Comparison of ENCODE assay signal across 30 cellular contexts in genomic region chr10:67662415-67662814, GRCh38. TPM values are rescaled to one million over a fixed set of nuclear protein-coding genes. Genes with fewer than 3 reads are reported as not detected.
DNase-seq lines count a peak whose midpoint lies in the region; ATAC-seq and TF ChIP-seq lines count a peak whose summit lies in the region.
"Had no signal": no experiment of that assay in that cellular context is flagged by ENCODE, and none has a peak within 500 bp of the region (broad histone marks: within the 10 kb centered on the region; RNA-seq: fewer than 3 reads in every experiment).

No MANE protein-coding gene starts in this region.

- intact Hi-C loops in dorsolateral prefrontal cortex (cut with DNase I) (loop anchor here (10.0 kb wide), 1 partner anchor 738 kb away; the partner anchor contains the start of gene LRRTM3 (in 2 of the 2)), breast epithelium (cut with DNase I; ENCODE audit: low total_unique reads) (no loop called here)

- peak overlapping the region; percentile 37 for H3K27ac ChIP-seq in angular gyrus (ENCODE audit: low read depth, low read length)
- H3K27ac ChIP-seq in dorsolateral prefrontal cortex: peak overlapping the region; percentile 33 to 98 (median 90)
- no peak overlapping the region for H3K27ac ChIP-seq in breast epithelium
- H3K27ac ChIP-seq: PC-9 had no signal

- H3K4me3 ChIP-seq in dorsolateral prefrontal cortex: peak overlapping the region in 46 of 59 donors; percentile 4 to 78 (median 52)
- H3K4me3 ChIP-seq in breast epithelium: no peak overlapping the region
- H3K4me3 ChIP-seq: GM12878, GM23338, HAP-1, PC-9 had no signal

- no peak for TF ChIP-seq POLR2A in breast epithelium (IDR thresholded peaks at IDR 0.05)

- no peaks in the 10 kb centered on the region for H3K9me3 ChIP-seq in breast epithelium
- H3K9me3 ChIP-seq: HAP-1 had no signal

- H3K36me3 ChIP-seq in breast epithelium: no peaks in the 10 kb centered on the region
- H3K36me3 ChIP-seq: HAP-1 had no signal

- H3K4me1 ChIP-seq in breast epithelium: no peaks in the 10 kb centered on the region

- ATAC-seq in HG02763 (IDR thresholded peaks at IDR 0.05; ENCODE audit: unreplicated experiment): no peak
- ATAC-seq: GM12878, GM23338 had no signal

- TF ChIP-seq CTCF in dorsolateral prefrontal cortex (IDR thresholded peaks at IDR 0.05 in 54 of 56, conservative IDR thresholded peaks at IDR 0.05 in 2 of 56; ENCODE audit: low read depth in 1 of 56, partially characterized antibody in 56 of 56) (peak in 1 of 56 donors; percentile 17), breast epithelium (IDR thresholded peaks at IDR 0.05) (no peak)

- DNase-seq in dorsolateral prefrontal cortex: no peak
- DNase-seq in pons (ENCODE audit: low spot score): peak; percentile 66
- peak; percentile 77 for DNase-seq in superior temporal gyrus (ENCODE audit: extremely low spot score)
- DNase-seq in DMS53 treated with DMSO at 0.1 percent for 48 hours (lab: John Stamatoyannopoulos, UW; ENCODE audit: unreplicated experiment): no peak
- DNase-seq in T-helper 9 cell: no peak
- no peak for DNase-seq in breast epithelium (ENCODE audit: low spot score in 2 of 2)
- DNase-seq: C1 segment of cervical spinal cord; CD4-positive, alpha-beta memory T cell; COR-L47; DMS79; EL; GDM1; HFFc6; IMR-90; NCI-H1048; NCI-H1417 treated with DMSO at 0.1 percent for 48 hours; NCI-H1694 treated with DMSO at 0.1 percent for 48 hours; NCI-H2081 treated with DMSO at 0.1 percent for 48 hours; NCI-H446; NCI-H524 treated with DMSO at 0.1 percent for 48 hours; NCI-H774; PC-9; Right ventricle myocardium superior had no signal

- H3K27me3 ChIP-seq in dorsolateral prefrontal cortex: no peaks in the 10 kb centered on the region
- H3K27me3 ChIP-seq in breast epithelium: no peaks in the 10 kb centered on the region

RNA-seq across cellular contexts. Expression of gene CTNNA3, which starts 33.6 kb away (rescaled TPM):
- total RNA-seq in dorsolateral prefrontal cortex (100 to 1,000 TPM in 38 of 120 experiments, 10 to 100 TPM in 81, 1 to 10 TPM in 1; 6.6 to 278 (median 75.4) TPM), breast epithelium (1 to 10 TPM in 1 of 3 donors, under 1 TPM in 2; 0.33 to 1.1 (median 0.59) TPM)
- total RNA-seq: CD4-positive, alpha-beta memory T cell; HFFc6; PC-9; RPMI7951; SK-MEL-5 had no signal

Comparison
In these comparisons a context has a peak if more than half of its experiments do, and no peak if none do; other contexts are left out.
1. H3K27ac ChIP-seq: peak in angular gyrus (single experiment) and dorsolateral prefrontal cortex (59 of 59); none in breast epithelium (0 of 2).
2. DNase-seq: peak in pons (single experiment) and superior temporal gyrus (single experiment); none in dorsolateral prefrontal cortex (0 of 10), DMS53 treated with DMSO at 0.1 percent for 48 hours (single experiment), T-helper 9 cell (single experiment) and breast epithelium (0 of 2).
3. H3K4me3 ChIP-seq: peak in dorsolateral prefrontal cortex (46 of 59); none in breast epithelium (0 of 3).